Comparison of ENCODE assay signal across 18 cellular contexts in genomic region chr13:113646376-113646775, GRCh38. TPM values are rescaled to one million over a fixed set of nuclear protein-coding genes. Genes with fewer than 3 reads are reported as not detected.
DNase-seq lines count a peak whose midpoint lies in the region; ATAC-seq, FAIRE-seq and TF ChIP-seq lines count a peak whose summit lies in the region.
"Had no signal": no experiment of that assay in that cellular context is flagged by ENCODE, and none has a peak within 500 bp of the region (broad histone marks: within the 10 kb centered on the region; RNA-seq: fewer than 3 reads in every experiment).

No MANE protein-coding gene starts in this region.

- TF ChIP-seq CTCF in coronary artery (IDR thresholded peaks at IDR 0.05) = no peak

- ATAC-seq in Right ventricle myocardium inferior (no peak), HG03039 (IDR thresholded peaks at IDR 0.05; ENCODE audit: unreplicated experiment) (no peak)

- no peak overlapping the region for H3K27ac ChIP-seq in coronary artery
- H3K27ac ChIP-seq: KMS-11 had no signal

- intact Hi-C loops in cardiac septum (cut with DNase I) (no loop called here), Right ventricle myocardium inferior (cut with DNase I) (no loop called here)

- H3K4me3 ChIP-seq in coronary artery = no peak overlapping the region

- DNase-seq in NCI-H2029 treated with DMSO at 0.1 percent for 48 hours (lab: John Stamatoyannopoulos, UW) (peak; percentile 3), NCI-H2029 (lab: John Stamatoyannopoulos, UW) (no peak), cardiac septum (ENCODE audit: low spot score) (peak; percentile 62), Right ventricle myocardium inferior (ENCODE audit: missing footprints) (no peak), coronary artery (ENCODE audit: low spot score) (peak; percentile 36), urothelium cell line (ENCODE audit: low spot score) (no peak), NCI-H1694 (lab: John Stamatoyannopoulos, UW) (no peak)
- DNase-seq: cerebellar nuclear complex, mammary epithelial cell, NCI-H187 treated with DMSO at 0.1 percent for 48 hours, nephron progenitor cell had no signal

- FAIRE-seq in urothelium cell line (lab: Jason Lieb, UNC) = peak; percentile 27
- FAIRE-seq: A204.1 had no signal

RNA-seq across cellular contexts. Expression of gene ATP4B, which starts 11.6 kb away (rescaled TPM):
- not detected for total RNA-seq in cardiac septum
- not detected for total RNA-seq in Right ventricle myocardium inferior
- total RNA-seq: Caco-2, mammary epithelial cell, OCI-LY7, renal cortical epithelial cell, temporal lobe had no signal

RNA-seq across cellular contexts. Expression of gene GRK1, which starts 20.6 kb away (rescaled TPM):
- total RNA-seq in cardiac septum (0.48 TPM), Right ventricle myocardium inferior (0.11 TPM)
- total RNA-seq: Caco-2, OCI-LY7, renal cortical epithelial cell had no signal

Comparison
In these comparisons a context has a peak if more than half of its experiments do, and no peak if none do; other contexts are left out.
1. DNase-seq: peak in NCI-H2029 treated with DMSO at 0.1 percent for 48 hours (single experiment), cardiac septum (single experiment) and coronary artery (single experiment); none in NCI-H2029 (single experiment), Right ventricle myocardium inferior (single experiment), urothelium cell line (single experiment) and NCI-H1694 (single experiment).